Comparison of ENCODE assay signal across 20 cellular contexts in the genomic region with DNA sequence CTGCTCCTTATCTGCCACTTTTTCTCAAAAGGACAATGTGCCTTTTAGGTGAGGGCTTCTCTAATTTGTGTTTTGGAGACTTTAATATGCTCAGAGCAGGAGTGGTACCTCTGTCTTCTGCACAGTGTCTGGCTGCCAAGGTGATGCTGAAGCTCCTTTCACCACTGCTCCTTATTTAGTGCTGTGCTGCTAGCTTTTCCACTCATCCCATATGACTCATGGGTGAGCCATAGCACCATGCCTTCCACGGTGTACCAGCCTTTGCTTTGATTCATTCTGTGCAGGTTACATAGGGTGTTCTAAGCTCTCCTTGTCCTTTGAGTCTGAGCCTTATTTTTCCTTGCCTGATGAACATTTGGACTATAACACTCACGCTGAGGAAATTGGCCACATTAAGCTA.
A peak's percentile ranks its signal among the peaks of the same experiment; 100 is the strongest.
DNase-seq lines count a peak whose midpoint lies in the region; ATAC-seq, FAIRE-seq and TF ChIP-seq lines count a peak whose summit lies in the region.
"Had no signal": no experiment of that assay in that cellular context is flagged by ENCODE, and none has a peak within 500 bp of the region (broad histone marks: within the 10 kb centered on the region; RNA-seq: fewer than 3 reads in every experiment).

No MANE protein-coding gene starts in this region.

- H3K4me2 ChIP-seq in A549 (no peak overlapping the region), SK-N-SH (no peak overlapping the region), hepatocyte (no peak overlapping the region)

- intact Hi-C loops in heart left ventricle (cut with DNase I) = no loop called here

- H3K4me1 ChIP-seq in A549 = no peaks in the 10 kb centered on the region
- no peaks in the 10 kb centered on the region; a peak in 1 of 4 replicates for H3K4me1 ChIP-seq in SK-N-SH (ENCODE audit: control insufficient read depth in 1 of 2, insufficient read depth in 2 of 2, low read depth in 1 of 2, low read length in 1 of 2)
- H3K4me1 ChIP-seq in hepatocyte (ENCODE audit: insufficient read depth) = no peaks in the 10 kb centered on the region
- H3K4me1 ChIP-seq in heart left ventricle = no peaks in the 10 kb centered on the region
- H3K4me1 ChIP-seq: gastrocnemius medialis had no signal

- TF ChIP-seq RAD21 in A549 (conservative IDR thresholded peaks at IDR 0.05 in 1 of 2, IDR thresholded peaks at IDR 0.05 in 1 of 2) (no peak), SK-N-SH (IDR thresholded peaks at IDR 0.05; ENCODE audit: low read length) (no peak)

- CTCF ChIA-PET in A549 (lab: Yijun Ruan, JAX) = no interaction called here
- CTCF ChIA-PET in SK-N-SH (lab: Yijun Ruan, JAX) = no interaction called here

- no peak for TF ChIP-seq EP300 in A549 (IDR thresholded peaks at IDR 0.05)
- TF ChIP-seq EP300 in SK-N-SH (IDR thresholded peaks at IDR 0.05; ENCODE audit: borderline replicate concordance in 1 of 2, low read depth in 1 of 2, low read length in 1 of 2) = no peak

- POLR2A ChIA-PET in A549 (lab: Yijun Ruan, JAX) = no interaction called here
- POLR2A ChIA-PET in SK-N-SH (lab: Yijun Ruan, JAX) = no interaction called here

- whole genome bisulfite sequencing in A549 (ENCODE audit: missing lambda C conversion rate) = 5% methylated on average over 2 of the region's 2 CpGs
- WGBS in SK-N-SH (ENCODE audit: low lambda C conversion rate) = 3% methylated on average over 2 of the region's 2 CpGs
- 74% methylated on average over 2 of the region's 2 CpGs for WGBS in hepatocyte (ENCODE audit: low lambda C conversion rate, missing lambda C conversion rate)
- 50 to 65% (median 57%) methylated on average over 2 of the region's 2 CpGs for WGBS in heart left ventricle, 4 donors

- H3K27ac ChIP-seq in A549 (no peak overlapping the region), SK-N-SH (ENCODE audit: low read depth in 2 of 2, low read length in 1 of 2) (no peak overlapping the region), hepatocyte (no peak overlapping the region), heart left ventricle (no peak overlapping the region)
- H3K27ac ChIP-seq: gastrocnemius medialis had no signal

- H3K9ac ChIP-seq in SK-N-SH = no peak overlapping the region

- peak; percentile 59 to 71; a peak in 5 of 6 replicates for ATAC-seq in A549
- ATAC-seq in heart left ventricle = no peak
- no peak for ATAC-seq in GM19452 (IDR thresholded peaks at IDR 0.05; ENCODE audit: unreplicated experiment)
- ATAC-seq: activated CD4-positive, alpha-beta T cell treated with anti-CD3 and anti-CD28 coated beads for 36 hours; activated naive CD8-positive, alpha-beta T cell treated with anti-CD3 and anti-CD28 coated beads, Interleukin-2, amount 50 U/mL, for 24 hours; gastrocnemius medialis; HepG2; left lobe of liver had no signal

- H3K36me3 ChIP-seq in SK-N-SH (replicated peaks in 1 of 2; ENCODE audit: control insufficient read depth in 1 of 2, insufficient read depth in 2 of 2, low read length in 1 of 2) (no peaks in the 10 kb centered on the region), hepatocyte (replicated peaks; ENCODE audit: insufficient read depth, low read depth) (no peaks in the 10 kb centered on the region), heart left ventricle (no peaks in the 10 kb centered on the region)
- H3K36me3 ChIP-seq: gastrocnemius medialis had no signal

- FAIRE-seq in A549 (lab: Jason Lieb, UNC) (no peak), H54 (lab: Jason Lieb, UNC) (peak; percentile 65)
- FAIRE-seq: HepG2, RCC 7860 had no signal

- H3K79me2 ChIP-seq in SK-N-SH (ENCODE audit: insufficient read depth) (no peaks in the 10 kb centered on the region), hepatocyte (no peaks in the 10 kb centered on the region)

- H2AFZ ChIP-seq in SK-N-SH (ENCODE audit: low read depth) = no peak overlapping the region
- H2AFZ ChIP-seq in hepatocyte = no peak overlapping the region

- H3K27me3 ChIP-seq in SK-N-SH (ENCODE audit: insufficient read depth) = no peaks in the 10 kb centered on the region; the same call in 1 of the 2 replicates
- no peaks in the 10 kb centered on the region for H3K27me3 ChIP-seq in hepatocyte
- peaks cover 0 to 5% (median 0%) of the 10 kb centered on the region in 9 donors for H3K27me3 ChIP-seq in heart left ventricle
- H3K27me3 ChIP-seq: gastrocnemius medialis had no signal

- H3K4me3 ChIP-seq in A549 (no peak overlapping the region), SK-N-SH (ENCODE audit: low read depth in 2 of 2, low read length in 1 of 2) (no peak overlapping the region), hepatocyte (no peak overlapping the region), heart left ventricle (no peak overlapping the region)
- H3K4me3 ChIP-seq: gastrocnemius medialis had no signal

- H3K9me2 ChIP-seq in SK-N-SH (no peaks in the 10 kb centered on the region), hepatocyte (replicated peaks; ENCODE audit: insufficient read depth) (no peaks in the 10 kb centered on the region)

- no peaks in the 10 kb centered on the region for H3F3A ChIP-seq in SK-N-SH (replicated peaks; ENCODE audit: insufficient read depth)

- DNase-seq in A549 (ENCODE audit: low read depth in 1 of 2, low spot score in 1 of 2) (no peak), H54 (ENCODE audit: insufficient read length, low spot score) (peak; percentile 7), SK-N-SH (no peak), hepatocyte (ENCODE audit: low spot score) (peak; percentile 9), heart left ventricle (no peak), SKM-1 (lab: John Stamatoyannopoulos, UW; ENCODE audit: unreplicated experiment) (no peak), occipital lobe (lab: John Stamatoyannopoulos, UW) (no peak)
- DNase-seq: activated CD4-positive, alpha-beta T cell treated with anti-CD3 and anti-CD28 coated beads for 36 hours; activated effector memory CD4-positive, alpha-beta T cell treated with Interleukin-2 at 50 U/mL for 16 hours; activated naive CD8-positive, alpha-beta T cell treated with anti-CD3 and anti-CD28 coated beads, Interleukin-2, amount 50 U/mL, for 24 hours; CD4-positive, alpha-beta memory T cell; DMS153; gastrocnemius medialis; NCI-H2227 treated with DMSO at 0.1 percent for 48 hours; stimulated activated CD4-positive, alpha-beta T cell treated with anti-CD3 and anti-CD28 coated beads, Interleukin-4, amount 100 ng/mL, for 4 hours; substantia nigra had no signal

- no peak for TF ChIP-seq CTCF in A549 (IDR thresholded peaks at IDR 0.05)
- TF ChIP-seq CTCF in SK-N-SH (IDR thresholded peaks at IDR 0.05) = no peak
- TF ChIP-seq CTCF in hepatocyte (IDR thresholded peaks at IDR 0.05; ENCODE audit: poor library complexity) = no peak
- no peak for TF ChIP-seq CTCF in heart left ventricle (IDR thresholded peaks at IDR 0.05)

- H3K9me3 ChIP-seq in A549 (no peaks in the 10 kb centered on the region), SK-N-SH (no peaks in the 10 kb centered on the region), hepatocyte (ENCODE audit: low read depth) (no peaks in the 10 kb centered on the region), heart left ventricle (no peaks in the 10 kb centered on the region)
- H3K9me3 ChIP-seq: gastrocnemius medialis had no signal

- H4K20me1 ChIP-seq in SK-N-SH (ENCODE audit: insufficient read depth) = no peaks in the 10 kb centered on the region
- H4K20me1 ChIP-seq in hepatocyte (ENCODE audit: insufficient read depth, poor library complexity, severe bottlenecking) = no peaks in the 10 kb centered on the region

- TF ChIP-seq POLR2A in A549 (IDR thresholded peaks at IDR 0.05; ENCODE audit: low read length) = no peak
- no peak for TF ChIP-seq POLR2A in H54 (IDR thresholded peaks at IDR 0.05; ENCODE audit: low read depth, low read length)
- TF ChIP-seq POLR2A in heart left ventricle (IDR thresholded peaks at IDR 0.05) = no peak

TF ChIP-seq in A549, 52 proteins besides CTCF, POLR2A, EP300 and RAD21:
- TF ChIP-seq NFE2L2 (conservative IDR thresholded peaks at IDR 0.05; ENCODE audit: low read length) (no peak), HOXA7 (CRISPR knock-in tag; IDR thresholded peaks at IDR 0.05) (no peak), ESRRA (IDR thresholded peaks at IDR 0.05; ENCODE audit: borderline replicate concordance, low read length) (no peak), ZFP36 (IDR thresholded peaks at IDR 0.05; ENCODE audit: borderline replicate concordance, partially characterized antibody) (no peak), FOXS1 (CRISPR knock-in tag; IDR thresholded peaks at IDR 0.05) (no peak), RNF2 (IDR thresholded peaks at IDR 0.05; ENCODE audit: borderline replicate concordance, low read depth) (no peak), ZNF302 (CRISPR knock-in tag; IDR thresholded peaks at IDR 0.05) (no peak), NPAS2 (CRISPR knock-in tag; IDR thresholded peaks at IDR 0.05; ENCODE audit: borderline replicate concordance) (no peak)

TF ChIP-seq in SK-N-SH, 30 proteins besides CTCF, POLR2A, EP300 and RAD21:
- peak; percentile 23; the same call in 1 of the 2 replicates for TF ChIP-seq FOSL2 (IDR thresholded peaks at IDR 0.05; ENCODE audit: borderline replicate concordance, low read depth)
- TF ChIP-seq, protein P1, sequence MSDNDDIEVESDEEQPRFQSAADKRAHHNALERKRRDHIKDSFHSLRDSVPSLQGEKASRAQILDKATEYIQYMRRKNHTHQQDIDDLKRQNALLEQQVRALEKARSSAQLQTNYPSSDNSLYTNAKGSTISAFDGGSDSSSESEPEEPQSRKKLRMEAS (IDR thresholded peaks at IDR 0.05; ENCODE audit: low read depth) = no peak
- no peak for TF ChIP-seq EZH2phosphoT487 (IDR thresholded peaks at IDR 0.05; ENCODE audit: borderline replicate concordance, low read depth)
- no peak for TF ChIP-seq GABPA (IDR thresholded peaks at IDR 0.05; ENCODE audit: low read depth)
- no peak for TF ChIP-seq RXRA (IDR thresholded peaks at IDR 0.05; ENCODE audit: borderline replicate concordance, low read depth)
- TF ChIP-seq FOXJ3 (CRISPR knock-in tag; IDR thresholded peaks at IDR 0.05) = no peak
- TF ChIP-seq, protein P2, sequence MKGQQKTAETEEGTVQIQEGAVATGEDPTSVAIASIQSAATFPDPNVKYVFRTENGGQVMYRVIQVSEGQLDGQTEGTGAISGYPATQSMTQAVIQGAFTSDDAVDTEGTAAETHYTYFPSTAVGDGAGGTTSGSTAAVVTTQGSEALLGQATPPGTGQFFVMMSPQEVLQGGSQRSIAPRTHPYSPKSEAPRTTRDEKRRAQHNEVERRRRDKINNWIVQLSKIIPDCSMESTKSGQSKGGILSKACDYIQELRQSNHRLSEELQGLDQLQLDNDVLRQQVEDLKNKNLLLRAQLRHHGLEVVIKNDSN (IDR thresholded peaks at IDR 0.05; ENCODE audit: borderline replicate concordance, low read depth) = no peak

Comparison
In these comparisons a context has a peak if more than half of its experiments do, and no peak if none do; other contexts are left out.
1. ATAC-seq: peak in A549 (2 of 2); none in heart left ventricle (0 of 4) and GM19452 (single experiment).
2. DNase-seq: peak in H54 (single experiment) and hepatocyte (single experiment); none in A549 (0 of 2), SK-N-SH (single experiment), heart left ventricle (0 of 5), SKM-1 (single experiment) and occipital lobe (single experiment).